1 cellular context compared by ENCODE assay signal in the genomic region with DNA sequence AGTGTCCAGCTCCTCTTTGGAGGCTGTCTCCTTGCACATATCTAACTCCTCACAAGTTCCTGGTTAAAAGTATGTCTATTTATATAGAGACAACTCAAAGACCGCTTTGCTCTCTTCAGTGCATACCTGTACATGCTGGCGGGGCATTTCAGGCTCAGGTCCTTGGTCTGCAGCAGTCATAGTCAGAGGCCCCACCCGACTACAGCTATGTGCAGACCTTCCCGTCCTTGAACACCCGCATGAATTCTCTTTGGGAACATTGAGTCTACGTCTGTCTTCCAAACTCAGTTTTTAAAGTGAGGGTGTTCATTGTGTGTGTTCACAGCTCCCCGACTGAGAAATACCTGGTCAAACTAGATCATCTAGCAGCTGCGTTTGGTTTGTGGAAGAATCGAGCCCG.
TF ChIP-seq lines count a peak whose summit lies in the region.

No MANE protein-coding gene starts in this region.

TF ChIP-seq in IMR-90, 13 proteins besides CTCF, POLR2A, EP300 and RAD21 (continued from another document):
- TF ChIP-seq FOS (IDR thresholded peaks at IDR 0.05; ENCODE audit: low read depth, low read length) (no peak), NFE2L2 (IDR thresholded peaks at IDR 0.05; ENCODE audit: low read depth, low read length) (no peak), MXI1 (IDR thresholded peaks at IDR 0.05; ENCODE audit: borderline replicate concordance, low read depth, low read length) (no peak)
- TF ChIP-seq, protein P1, sequence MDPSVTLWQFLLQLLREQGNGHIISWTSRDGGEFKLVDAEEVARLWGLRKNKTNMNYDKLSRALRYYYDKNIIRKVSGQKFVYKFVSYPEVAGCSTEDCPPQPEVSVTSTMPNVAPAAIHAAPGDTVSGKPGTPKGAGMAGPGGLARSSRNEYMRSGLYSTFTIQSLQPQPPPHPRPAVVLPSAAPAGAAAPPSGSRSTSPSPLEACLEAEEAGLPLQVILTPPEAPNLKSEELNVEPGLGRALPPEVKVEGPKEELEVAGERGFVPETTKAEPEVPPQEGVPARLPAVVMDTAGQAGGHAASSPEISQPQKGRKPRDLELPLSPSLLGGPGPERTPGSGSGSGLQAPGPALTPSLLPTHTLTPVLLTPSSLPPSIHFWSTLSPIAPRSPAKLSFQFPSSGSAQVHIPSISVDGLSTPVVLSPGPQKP (IDR thresholded peaks at IDR 0.05; ENCODE audit: borderline replicate concordance, low read depth, low read length): no peak
